1 cellular context compared by ENCODE assay signal in the genomic region with DNA sequence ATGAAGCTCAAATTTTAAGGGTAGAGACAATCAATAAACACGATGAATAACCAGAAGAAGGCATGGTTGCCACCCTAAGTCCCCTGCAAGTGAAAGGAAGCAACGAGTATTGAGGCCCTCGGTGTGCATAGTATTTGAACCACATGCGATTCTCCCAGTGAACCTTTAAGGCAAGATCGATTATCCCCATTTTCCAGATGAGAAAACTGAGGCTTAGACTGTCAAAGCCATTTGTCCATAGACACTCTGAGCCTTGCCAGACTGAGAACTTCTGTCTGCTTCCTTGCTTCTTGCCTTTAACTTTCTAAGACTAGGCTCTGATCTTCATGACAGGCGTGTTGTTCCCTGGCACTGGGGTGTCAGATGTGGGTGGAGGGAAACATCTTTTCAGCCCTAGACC.
A peak's percentile ranks its signal among the peaks of the same experiment; 100 is the strongest.
TF ChIP-seq lines count a peak whose summit lies in the region.

No MANE protein-coding gene starts in this region.

TF ChIP-seq in K562, 482 proteins besides CTCF, POLR2A, EP300 and RAD21:
- TF ChIP-seq, protein P1, sequence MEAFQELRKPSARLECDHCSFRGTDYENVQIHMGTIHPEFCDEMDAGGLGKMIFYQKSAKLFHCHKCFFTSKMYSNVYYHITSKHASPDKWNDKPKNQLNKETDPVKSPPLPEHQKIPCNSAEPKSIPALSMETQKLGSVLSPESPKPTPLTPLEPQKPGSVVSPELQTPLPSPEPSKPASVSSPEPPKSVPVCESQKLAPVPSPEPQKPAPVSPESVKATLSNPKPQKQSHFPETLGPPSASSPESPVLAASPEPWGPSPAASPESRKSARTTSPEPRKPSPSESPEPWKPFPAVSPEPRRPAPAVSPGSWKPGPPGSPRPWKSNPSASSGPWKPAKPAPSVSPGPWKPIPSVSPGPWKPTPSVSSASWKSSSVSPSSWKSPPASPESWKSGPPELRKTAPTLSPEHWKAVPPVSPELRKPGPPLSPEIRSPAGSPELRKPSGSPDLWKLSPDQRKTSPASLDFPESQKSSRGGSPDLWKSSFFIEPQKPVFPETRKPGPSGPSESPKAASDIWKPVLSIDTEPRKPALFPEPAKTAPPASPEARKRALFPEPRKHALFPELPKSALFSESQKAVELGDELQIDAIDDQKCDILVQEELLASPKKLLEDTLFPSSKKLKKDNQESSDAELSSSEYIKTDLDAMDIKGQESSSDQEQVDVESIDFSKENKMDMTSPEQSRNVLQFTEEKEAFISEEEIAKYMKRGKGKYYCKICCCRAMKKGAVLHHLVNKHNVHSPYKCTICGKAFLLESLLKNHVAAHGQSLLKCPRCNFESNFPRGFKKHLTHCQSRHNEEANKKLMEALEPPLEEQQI (IDR thresholded peaks at IDR 0.05): no peak
- TF ChIP-seq RBM25 (IDR thresholded peaks at IDR 0.05; ENCODE audit: low read depth, low read length, severe bottlenecking): peak; percentile 81
